28 cellular contexts compared by ENCODE assay signal in genomic region chr10:103580011-103580410, GRCh38.
DNase-seq lines count a peak whose midpoint lies in the region; ATAC-seq, FAIRE-seq and TF ChIP-seq lines count a peak whose summit lies in the region.
"Had no signal": no experiment of that assay in that cellular context is flagged by ENCODE, and none has a peak within 500 bp of the region (broad histone marks: within the 10 kb centered on the region; RNA-seq: fewer than 3 reads in every experiment).

No MANE protein-coding gene starts in this region.

- H3K9me3 Mint-ChIP-seq in WTC11: no peaks in the 10 kb centered on the region
- no peaks in the 10 kb centered on the region for H3K9me3 Mint-ChIP-seq in nephron
- H3K9me3 Mint-ChIP-seq: activated CD4-positive, alpha-beta memory T cell treated with anti-CD3 and anti-CD28 coated beads for 36 hours; activated T-cell treated with anti-CD3 and anti-CD28 coated beads, Interleukin-2, amount 50 U/mL, for 72 hours; effector memory CD8-positive, alpha-beta T cell; T-cell had no signal

- intact Hi-C loops in sciatic nerve (cut with DNase I): no loop called here

- H3K27ac Mint-ChIP-seq in WTC11: no peak overlapping the region
- H3K27ac Mint-ChIP-seq in nephron: peak overlapping the region; percentile 25 to 84 (median 77)
- H3K27ac Mint-ChIP-seq: activated CD4-positive, alpha-beta memory T cell treated with anti-CD3 and anti-CD28 coated beads for 36 hours; activated T-cell treated with anti-CD3 and anti-CD28 coated beads, Interleukin-2, amount 50 U/mL, for 72 hours; effector memory CD8-positive, alpha-beta T cell; T-cell had no signal

- H3K4me1 Mint-ChIP-seq in WTC11 (0 out of 2 replicates have a peak, but pooled peaks cover 2% of the 10 kb centered on the region), nephron (peaks cover 66% of the 10 kb centered on the region)

- no peaks in the 10 kb centered on the region for H3K36me3 Mint-ChIP-seq in WTC11
- peaks cover 3% of the 10 kb centered on the region for H3K36me3 Mint-ChIP-seq in nephron (ENCODE audit: low read depth)
- H3K36me3 Mint-ChIP-seq: activated CD4-positive, alpha-beta memory T cell treated with anti-CD3 and anti-CD28 coated beads for 36 hours; T-cell had no signal

- DNase-seq in NCI-H2171 treated with DMSO at 0.1 percent for 48 hours (lab: John Stamatoyannopoulos, UW) (peak; percentile 53), NCI-H2171 (lab: John Stamatoyannopoulos, UW) (no peak), WTC11 (ENCODE audit: low spot score) (peak; percentile 61), sciatic nerve (ENCODE audit: low spot score) (no peak), HTR-8/SVneo (ENCODE audit: insufficient read length, low spot score) (no peak), SKM-1 (lab: John Stamatoyannopoulos, UW; ENCODE audit: unreplicated experiment) (no peak)
- DNase-seq: 8988T; activated CD4-positive, alpha-beta memory T cell treated with anti-CD3 and anti-CD28 coated beads for 36 hours; activated naive CD4-positive, alpha-beta T cell treated with Interleukin-2 at 50 U/mL for 16 hours; activated T-cell treated with anti-CD3 and anti-CD28 coated beads, Interleukin-2, amount 50 U/mL, for 72 hours; caudate nucleus; cortex of kidney; effector memory CD8-positive, alpha-beta T cell; erythroblast; GOT3; islet precursor cell; left ventricle myocardium inferior; mesenchymal stem cell; MG63; NCI-H2081 treated with DMSO at 0.1 percent for 48 hours; RPMI8226; sigmoid colon; stimulated activated CD4-positive, alpha-beta T cell treated with anti-CD3 and anti-CD28 coated beads, Interleukin-4, amount 100 ng/mL, for 24 hours; T-cell had no signal

- FAIRE-seq in HTR-8/SVneo (lab: Jason Lieb, UNC): no peak

- H3K27me3 Mint-ChIP-seq in WTC11 (ENCODE audit: low read depth) (peaks cover 22% of the 10 kb centered on the region), nephron (ENCODE audit: low read depth) (peaks cover 14% of the 10 kb centered on the region)
- H3K27me3 Mint-ChIP-seq: progenitor cell of endocrine pancreas had no signal

- POLR2A ChIA-PET in WTC11 (lab: Charles Lee): interaction anchor here (0.6 kb wide), 1 partner anchor 120 kb away, joined by 3 read pairs; no protein-coding TSS in a partner anchor

- TF ChIP-seq CTCF in WTC11 (IDR thresholded peaks at IDR 0.05) (0 out of 2 replicates have a peak, but pooled peaks have one; percentile 20), nephron (IDR thresholded peaks at IDR 0.05; ENCODE audit: unreplicated experiment in 3 of 3) (no peak)

- H3K4me3 Mint-ChIP-seq in WTC11: no peak overlapping the region
- peak overlapping the region in 1 of 3 experiments; percentile 12 for H3K4me3 Mint-ChIP-seq in nephron
- H3K4me3 Mint-ChIP-seq: activated CD4-positive, alpha-beta memory T cell treated with anti-CD3 and anti-CD28 coated beads for 36 hours; activated T-cell treated with anti-CD3 and anti-CD28 coated beads, Interleukin-2, amount 50 U/mL, for 72 hours; effector memory CD8-positive, alpha-beta T cell; T-cell had no signal

- CTCF ChIA-PET in WTC11 (lab: Charles Lee): interaction anchor here (0.9 to 3.7 kb wide), 8 partner anchors 10 to 132 kb away, joined by 3 to 27 read pairs (median 6); no protein-coding TSS in a partner anchor

- peak; percentile 97 for ATAC-seq in WTC11
- no peak for ATAC-seq in sciatic nerve
- ATAC-seq in HG03439 (IDR thresholded peaks at IDR 0.05; ENCODE audit: unreplicated experiment): no peak
- ATAC-seq: activated CD4-positive, CD25-positive, alpha-beta regulatory T cell treated with anti-CD3 and anti-CD28 coated beads, Interleukin-2, amount 50 U/mL, for 24 hours; activated T-cell treated with anti-CD3 and anti-CD28 coated beads, Interleukin-2, amount 50 U/mL, for 72 hours; effector memory CD8-positive, alpha-beta T cell; T-cell had no signal

TF ChIP-seq in WTC11, 78 proteins besides CTCF, POLR2A, EP300 and RAD21:
- TF ChIP-seq ERG (CRISPR knock-in tag; IDR thresholded peaks at IDR 0.05) (no peak), SP1 (CRISPR knock-in tag; conservative IDR thresholded peaks at IDR 0.05) (no peak), CDX4 (CRISPR knock-in tag; IDR thresholded peaks at IDR 0.05; ENCODE audit: borderline replicate concordance) (no peak), ELF4 (CRISPR knock-in tag; IDR thresholded peaks at IDR 0.05; ENCODE audit: low read depth) (no peak), PREB (CRISPR knock-in tag; IDR thresholded peaks at IDR 0.05; ENCODE audit: borderline replicate concordance) (no peak), ZNF219 (CRISPR knock-in tag; IDR thresholded peaks at IDR 0.05; ENCODE audit: borderline replicate concordance) (no peak), ZNF263 (CRISPR knock-in tag; IDR thresholded peaks at IDR 0.05; ENCODE audit: low read depth) (no peak), ESRRA (CRISPR knock-in tag; IDR thresholded peaks at IDR 0.05; ENCODE audit: borderline replicate concordance) (no peak)
TF ChIP-seq in WTC11: peak in this region for 0.

Comparison
In these comparisons a context has a peak if more than half of its experiments do, and no peak if none do; other contexts are left out.
1. DNase-seq: peak in NCI-H2171 treated with DMSO at 0.1 percent for 48 hours (single experiment) and WTC11 (single experiment); none in NCI-H2171 (single experiment), sciatic nerve (single experiment), HTR-8/SVneo (single experiment) and SKM-1 (single experiment).